ENCODE assay signal across 14 cellular contexts in genomic region chr1:153400244-153400643, GRCh38. TPM values are rescaled to one million over a fixed set of nuclear protein-coding genes. Genes with fewer than 3 reads are reported as not detected.
DNase-seq lines count a peak whose midpoint lies in the region; ATAC-seq and TF ChIP-seq lines count a peak whose summit lies in the region.
"Had no signal": no experiment of that assay in that cellular context is flagged by ENCODE, and none has a peak within 500 bp of the region (broad histone marks: within the 10 kb centered on the region; RNA-seq: fewer than 3 reads in every experiment).

No MANE protein-coding gene starts in this region.

- 0 out of 2 replicates have a peak, but pooled peaks have one; percentile 12 for TF ChIP-seq CTCF in IMR-90 (conservative IDR thresholded peaks at IDR 0.05; ENCODE audit: low read depth, low read length)
- peak; percentile 15 for TF ChIP-seq CTCF in fibroblast of villous mesenchyme (IDR thresholded peaks at IDR 0.05; ENCODE audit: insufficient read depth, low read depth, low read length)

- H2BK120ac ChIP-seq in IMR-90 (ENCODE audit: low read depth, low read length): no peak overlapping the region

- no peak overlapping the region for H3K27ac ChIP-seq in IMR-90 (ENCODE audit: insufficient read depth, low read length)
- H3K27ac ChIP-seq: body of pancreas had no signal

- no peaks in the 10 kb centered on the region for H3K9me3 ChIP-seq in IMR-90 (ENCODE audit: control insufficient read depth, insufficient read depth, low read length)
- H3K9me3 ChIP-seq: body of pancreas had no signal

- no peak for TF ChIP-seq POLR2A in IMR-90 (IDR thresholded peaks at IDR 0.05; ENCODE audit: low read depth, low read length)

- H3K14ac ChIP-seq in IMR-90 (replicated peaks; ENCODE audit: low read depth, low read length): no peak overlapping the region

- WGBS in IMR-90 (ENCODE audit: extremely low coverage in 2 of 2, insufficient read length in 1 of 2), 2 experiments: 20% methylated on average over 1 of the region's 5 CpGs; no CpG with 5 or more reads in 1 of the 2 experiments

- no peak overlapping the region for H3K18ac ChIP-seq in IMR-90 (ENCODE audit: low read depth, low read length)

- H2BK15ac ChIP-seq in IMR-90 (ENCODE audit: low read depth, low read length): no peak overlapping the region

- H4K20me1 ChIP-seq in IMR-90 (ENCODE audit: insufficient read depth, low read length): no peaks in the 10 kb centered on the region

- no peaks in the 10 kb centered on the region for H3K36me3 ChIP-seq in IMR-90 (ENCODE audit: control insufficient read depth, insufficient read depth, low read length)

- H3K23ac ChIP-seq in IMR-90 (ENCODE audit: low read depth, low read length): no peak overlapping the region

- intact Hi-C loops in IMR-90 (cut with micrococcal nuclease): loop anchor here (1.0 kb wide), 1 partner anchor 95 kb away; no protein-coding TSS in a partner anchor

- H3K79me1 ChIP-seq in IMR-90 (ENCODE audit: low read depth in 1 of 2, low read length in 2 of 2): no peaks in the 10 kb centered on the region

- H2AK5ac ChIP-seq in IMR-90 (ENCODE audit: low read depth, low read length): no peak overlapping the region

- dilution Hi-C loops in IMR-90 (cut with HindIII; ENCODE audit: low sequenced_read_pairs, unreplicated experiment): no loop called here

- H3K4me3 ChIP-seq in IMR-90 (ENCODE audit: insufficient read depth, low read depth, low read length) (no peak overlapping the region), fibroblast of villous mesenchyme (ENCODE audit: low read depth, low read length) (no peak overlapping the region)
- H3K4me3 ChIP-seq: body of pancreas had no signal

- no peak overlapping the region for H2BK5ac ChIP-seq in IMR-90 (ENCODE audit: low read depth, low read length, poor library complexity, severe bottlenecking)

- H3K27ac Mint-ChIP-seq in stimulated activated memory B cell treated with anti-CD40 and anti-IgM and Interleukin-4, amounts not matched to agents 10 μg/mL and 1 μg/mL and 100 μg/mL, for 72 hours: no peak overlapping the region
- H3K27ac Mint-ChIP-seq in activated CD8-positive, alpha-beta memory T cell treated with anti-CD3 and anti-CD28 coated beads, Interleukin-2, amount 10 ng/mL, durations not matched to agents 7 days and 5 days: no peak overlapping the region
- H3K27ac Mint-ChIP-seq: activated CD4-positive, alpha-beta T cell treated with anti-CD3 and anti-CD28 coated beads, Interleukin-2, amount 10 ng/mL, durations not matched to agents 7 days and 5 days; T-cell had no signal

- H2AFZ ChIP-seq in IMR-90 (replicated peaks; ENCODE audit: low read length, poor library complexity): no peak overlapping the region

- no peak overlapping the region for H4K5ac ChIP-seq in IMR-90 (ENCODE audit: low read depth, low read length)

- no peak overlapping the region for H3K4me2 ChIP-seq in IMR-90 (ENCODE audit: low read depth, low read length)

- no peaks in the 10 kb centered on the region for H3K4me1 Mint-ChIP-seq in stimulated activated memory B cell treated with anti-CD40 and anti-IgM and Interleukin-4, amounts not matched to agents 10 μg/mL and 1 μg/mL and 100 μg/mL, for 72 hours
- H3K4me1 Mint-ChIP-seq in activated CD8-positive, alpha-beta memory T cell treated with anti-CD3 and anti-CD28 coated beads, Interleukin-2, amount 10 ng/mL, durations not matched to agents 7 days and 5 days: no peaks in the 10 kb centered on the region
- H3K4me1 Mint-ChIP-seq: activated CD4-positive, alpha-beta T cell treated with anti-CD3 and anti-CD28 coated beads, Interleukin-2, amount 10 ng/mL, durations not matched to agents 7 days and 5 days had no signal

- DNase-seq in DMS153 treated with DMSO at 0.1 percent for 48 hours (lab: John Stamatoyannopoulos, UW; ENCODE audit: unreplicated experiment) (peak; percentile 33), IMR-90 (no peak), OCI-M1 (lab: John Stamatoyannopoulos, UW) (peak; percentile 51), fibroblast of villous mesenchyme (ENCODE audit: low read depth) (no peak)
- no peak for DNase-seq in activated CD8-positive, alpha-beta memory T cell treated with anti-CD3 and anti-CD28 coated beads, Interleukin-2, amount 10 ng/mL, durations not matched to agents 7 days and 5 days
- DNase-seq: activated CD4-positive, alpha-beta T cell treated with anti-CD3 and anti-CD28 coated beads, Interleukin-2, amount 10 ng/mL, durations not matched to agents 7 days and 5 days; activated gamma-delta T cell; body of pancreas; right cardiac atrium; substantia nigra; T-cell had no signal

- no peaks in the 10 kb centered on the region for H3K9me1 ChIP-seq in IMR-90 (ENCODE audit: insufficient read depth, low read length)

- H3K9me3 Mint-ChIP-seq in stimulated activated memory B cell treated with anti-CD40 and anti-IgM and Interleukin-4, amounts not matched to agents 10 μg/mL and 1 μg/mL and 100 μg/mL, for 72 hours: no peaks in the 10 kb centered on the region
- no peaks in the 10 kb centered on the region for H3K9me3 Mint-ChIP-seq in activated CD8-positive, alpha-beta memory T cell treated with anti-CD3 and anti-CD28 coated beads, Interleukin-2, amount 10 ng/mL, durations not matched to agents 7 days and 5 days (ENCODE audit: low read depth)
- H3K9me3 Mint-ChIP-seq: activated CD4-positive, alpha-beta T cell treated with anti-CD3 and anti-CD28 coated beads, Interleukin-2, amount 10 ng/mL, durations not matched to agents 7 days and 5 days; T-cell had no signal

- CTCF ChIA-PET in IMR-90 (lab: Yijun Ruan, JAX): interaction anchor here (1.0 kb wide), 1 partner anchor 95 kb away, joined by 5 read pairs; no protein-coding TSS in a partner anchor
- CTCF ChIA-PET in activated CD8-positive, alpha-beta memory T cell treated with anti-CD3 and anti-CD28 coated beads, Interleukin-2, amount 10 ng/mL, durations not matched to agents 7 days and 5 days (lab: Charles Lee): interaction anchor here (0.7 kb wide), 1 partner anchor 101 kb away, joined by 3 read pairs; no protein-coding TSS in a partner anchor

- H3K56ac ChIP-seq in IMR-90 (ENCODE audit: extremely low read depth, insufficient read depth, low read length): no peak overlapping the region

- H3K9ac ChIP-seq in IMR-90 (ENCODE audit: low read depth, low read length): no peak overlapping the region

- H3K36me3 Mint-ChIP-seq in stimulated activated memory B cell treated with anti-CD40 and anti-IgM and Interleukin-4, amounts not matched to agents 10 μg/mL and 1 μg/mL and 100 μg/mL, for 72 hours: no peaks in the 10 kb centered on the region
- H3K36me3 Mint-ChIP-seq in activated CD8-positive, alpha-beta memory T cell treated with anti-CD3 and anti-CD28 coated beads, Interleukin-2, amount 10 ng/mL, durations not matched to agents 7 days and 5 days: no peaks in the 10 kb centered on the region
- H3K36me3 Mint-ChIP-seq: T-cell had no signal

- H3K27me3 ChIP-seq in IMR-90 (ENCODE audit: control insufficient read depth, insufficient read depth, low read length): peaks cover 7% of the 10 kb centered on the region; the same call in 1 of the 2 replicates
- H3K27me3 ChIP-seq: body of pancreas had no signal

- no peak overlapping the region for H4K8ac ChIP-seq in IMR-90 (ENCODE audit: low read depth in 2 of 2, low read length in 2 of 2)

- H3K4me3 Mint-ChIP-seq in stimulated activated memory B cell treated with anti-CD40 and anti-IgM and Interleukin-4, amounts not matched to agents 10 μg/mL and 1 μg/mL and 100 μg/mL, for 72 hours: no peak overlapping the region
- no peak overlapping the region for H3K4me3 Mint-ChIP-seq in activated CD8-positive, alpha-beta memory T cell treated with anti-CD3 and anti-CD28 coated beads, Interleukin-2, amount 10 ng/mL, durations not matched to agents 7 days and 5 days
- H3K4me3 Mint-ChIP-seq: activated CD4-positive, alpha-beta T cell treated with anti-CD3 and anti-CD28 coated beads, Interleukin-2, amount 10 ng/mL, durations not matched to agents 7 days and 5 days; T-cell had no signal

- POLR2A ChIA-PET in IMR-90 (lab: Charles Lee; ENCODE audit: unreplicated experiment): no interaction called here

- ATAC-seq in IMR-90 (ENCODE audit: low read depth) (0 out of 2 replicates have a peak, but pooled peaks have one; percentile 24), HG02970 (IDR thresholded peaks at IDR 0.05; ENCODE audit: low FRiP score, unreplicated experiment) (no peak)
- ATAC-seq in stimulated activated memory B cell treated with anti-CD40 and anti-IgM and Interleukin-4, amounts not matched to agents 10 μg/mL and 1 μg/mL and 100 μg/mL, for 72 hours: no peak
- no peak for ATAC-seq in activated CD8-positive, alpha-beta memory T cell treated with anti-CD3 and anti-CD28 coated beads, Interleukin-2, amount 10 ng/mL, durations not matched to agents 7 days and 5 days
- ATAC-seq: body of pancreas, right cardiac atrium had no signal

- H2BK20ac ChIP-seq in IMR-90 (ENCODE audit: low read depth, low read length): no peak overlapping the region

- no peak overlapping the region for H4K91ac ChIP-seq in IMR-90 (ENCODE audit: insufficient read depth, low read depth, low read length)

- no peak overlapping the region for H3K4ac ChIP-seq in IMR-90 (ENCODE audit: low read depth, low read length)

- no peak overlapping the region for H2AK9ac ChIP-seq in IMR-90 (replicated peaks; ENCODE audit: low read depth, low read length, poor library complexity)

- H3K27me3 Mint-ChIP-seq in stimulated activated memory B cell treated with anti-CD40 and anti-IgM and Interleukin-4, amounts not matched to agents 10 μg/mL and 1 μg/mL and 100 μg/mL, for 72 hours: peaks cover 51% of the 10 kb centered on the region
- H3K27me3 Mint-ChIP-seq in activated CD8-positive, alpha-beta memory T cell treated with anti-CD3 and anti-CD28 coated beads, Interleukin-2, amount 10 ng/mL, durations not matched to agents 7 days and 5 days: peaks cover 10% of the 10 kb centered on the region

- no TSS peak for BruUV-seq in IMR-90 (replicated peaks; lab: Mats Ljungman, UMichigan)

- no peaks in the 10 kb centered on the region for H3K4me1 ChIP-seq in IMR-90 (ENCODE audit: control insufficient read depth, insufficient read depth, low read length)
- H3K4me1 ChIP-seq: body of pancreas had no signal

- TF ChIP-seq RAD21 in IMR-90 (IDR thresholded peaks at IDR 0.05; ENCODE audit: low read length): 0 out of 2 replicates have a peak, but pooled peaks have one; percentile 11

- in situ Hi-C loops in IMR-90 (cut with MboI; ENCODE audit: low sequenced_read_pairs): no loop called here

RNA-seq across cellular contexts. Expression of gene S100A8, which starts 9.4 kb away (rescaled TPM):
- total RNA-seq in IMR-90 (2012; rRNA removed): not detected in 2 replicates
- polyA plus RNA-seq in IMR-90 (2012; rRNA removed): not detected in 2 replicates
- not detected in 2 replicates for polyA plus RNA-seq in IMR-90 (2012; cell fraction: cytosol; rRNA removed)
- polyA plus RNA-seq in IMR-90 (2012; cell fraction: nucleus; rRNA removed; ENCODE audit: low replicate concordance): not detected in 2 replicates
- not detected in 2 replicates for total RNA-seq in fibroblast of villous mesenchyme
- total RNA-seq in activated CD8-positive, alpha-beta memory T cell treated with anti-CD3 and anti-CD28 coated beads, Interleukin-2, amount 10 ng/mL, durations not matched to agents 7 days and 5 days: not detected
- total RNA-seq: activated CD4-positive, alpha-beta T cell treated with anti-CD3 and anti-CD28 coated beads, Interleukin-2, amount 10 ng/mL, durations not matched to agents 7 days and 5 days; endothelial cell of umbilical vein had no signal
- polyA plus RNA-seq: endothelial cell of umbilical vein had no signal

RNA-seq across cellular contexts. Expression of gene S100A7A, which starts 16.1 kb away (rescaled TPM):
- total RNA-seq in IMR-90 (2012; rRNA removed): not detected in 2 replicates
- polyA plus RNA-seq in IMR-90 (2012; rRNA removed): not detected in 2 replicates
- polyA plus RNA-seq in IMR-90 (2012; cell fraction: cytosol; rRNA removed): not detected in 2 replicates
- polyA plus RNA-seq in IMR-90 (2012; cell fraction: nucleus; rRNA removed; ENCODE audit: low replicate concordance): not detected in 2 replicates
- total RNA-seq in fibroblast of villous mesenchyme: not detected in 2 replicates
- total RNA-seq in activated CD8-positive, alpha-beta memory T cell treated with anti-CD3 and anti-CD28 coated beads, Interleukin-2, amount 10 ng/mL, durations not matched to agents 7 days and 5 days: not detected
- total RNA-seq: activated CD4-positive, alpha-beta T cell treated with anti-CD3 and anti-CD28 coated beads, Interleukin-2, amount 10 ng/mL, durations not matched to agents 7 days and 5 days; body of pancreas; endothelial cell of umbilical vein; right cardiac atrium; T-cell had no signal
- polyA plus RNA-seq: endothelial cell of umbilical vein, right cardiac atrium had no signal

RNA-seq across cellular contexts. Expression of gene S100A12, which starts 24.8 kb away (rescaled TPM):
- total RNA-seq in IMR-90 (2012; rRNA removed): not detected in 2 replicates
- polyA plus RNA-seq in IMR-90 (2012; rRNA removed): not detected in 2 replicates
- polyA plus RNA-seq in IMR-90 (2012; cell fraction: cytosol; rRNA removed): not detected in 2 replicates
- not detected in 2 replicates for polyA plus RNA-seq in IMR-90 (2012; cell fraction: nucleus; rRNA removed; ENCODE audit: low replicate concordance)
- total RNA-seq in fibroblast of villous mesenchyme: not detected in 2 replicates
- total RNA-seq in activated CD8-positive, alpha-beta memory T cell treated with anti-CD3 and anti-CD28 coated beads, Interleukin-2, amount 10 ng/mL, durations not matched to agents 7 days and 5 days: not detected
- total RNA-seq: activated CD4-positive, alpha-beta T cell treated with anti-CD3 and anti-CD28 coated beads, Interleukin-2, amount 10 ng/mL, durations not matched to agents 7 days and 5 days; body of pancreas; endothelial cell of umbilical vein had no signal
- polyA plus RNA-seq: endothelial cell of umbilical vein had no signal

RNA-seq across cellular contexts. Expression of gene S100A9, which starts 42.6 kb away (rescaled TPM):
- not detected in 2 replicates for total RNA-seq in IMR-90 (2012; rRNA removed)
- not detected in 2 replicates for polyA plus RNA-seq in IMR-90 (2012; rRNA removed)
- not detected in 2 replicates for polyA plus RNA-seq in IMR-90 (2012; cell fraction: cytosol; rRNA removed)
- polyA plus RNA-seq in IMR-90 (2012; cell fraction: nucleus; rRNA removed; ENCODE audit: low replicate concordance): not detected in 2 replicates
- not detected in 2 replicates for total RNA-seq in fibroblast of villous mesenchyme
- not detected for total RNA-seq in activated CD8-positive, alpha-beta memory T cell treated with anti-CD3 and anti-CD28 coated beads, Interleukin-2, amount 10 ng/mL, durations not matched to agents 7 days and 5 days
- total RNA-seq: endothelial cell of umbilical vein had no signal
- polyA plus RNA-seq: endothelial cell of umbilical vein had no signal

RNA-seq across cellular contexts. Expression of gene PGLYRP4, which starts 51.6 kb away (rescaled TPM):
- not detected in 2 replicates for total RNA-seq in IMR-90 (2012; rRNA removed)
- polyA plus RNA-seq in IMR-90 (2012; rRNA removed): not detected in 2 replicates
- polyA plus RNA-seq in IMR-90 (2012; cell fraction: cytosol; rRNA removed): not detected in 2 replicates
- polyA plus RNA-seq in IMR-90 (2012; cell fraction: nucleus; rRNA removed; ENCODE audit: low replicate concordance): not detected in 2 replicates
- not detected in 2 replicates for total RNA-seq in fibroblast of villous mesenchyme
- not detected for total RNA-seq in activated CD8-positive, alpha-beta memory T cell treated with anti-CD3 and anti-CD28 coated beads, Interleukin-2, amount 10 ng/mL, durations not matched to agents 7 days and 5 days
- total RNA-seq: activated CD4-positive, alpha-beta T cell treated with anti-CD3 and anti-CD28 coated beads, Interleukin-2, amount 10 ng/mL, durations not matched to agents 7 days and 5 days; body of pancreas; endothelial cell of umbilical vein; right cardiac atrium; T-cell had no signal
- polyA plus RNA-seq: endothelial cell of umbilical vein, right cardiac atrium had no signal

Comparison
In these comparisons a context has a peak if more than half of its experiments do, and no peak if none do; other contexts are left out.
1. DNase-seq: peak in DMS153 treated with DMSO at 0.1 percent for 48 hours (single experiment) and OCI-M1 (single experiment); none in IMR-90 (single experiment), fibroblast of villous mesenchyme (single experiment) and activated CD8-positive, alpha-beta memory T cell treated with anti-CD3 and anti-CD28 coated beads, Interleukin-2, amount 10 ng/mL, durations not matched to agents 7 days and 5 days (single experiment).